8 cellular contexts compared by ENCODE assay signal in genomic region chr17:43720311-43721060, GRCh38. TPM values are rescaled to one million over a fixed set of nuclear protein-coding genes. Genes with fewer than 3 reads are reported as not detected.
DNase-seq lines count a peak whose midpoint lies in the region; TF ChIP-seq lines count a peak whose summit lies in the region.

No MANE protein-coding gene starts in this region.

- H3K36me3 Mint-ChIP-seq in chondrocyte (ENCODE audit: low read depth): no peaks in the 10 kb centered on the region

- H3K9me3 Mint-ChIP-seq in chondrocyte (ENCODE audit: low read depth): no peaks in the 10 kb centered on the region

- H3K4me1 Mint-ChIP-seq in chondrocyte (ENCODE audit: low read depth): peaks cover 27% of the 10 kb centered on the region

- no peak for TF ChIP-seq CTCF in chondrocyte (IDR thresholded peaks at IDR 0.05)

- peak overlapping the region; percentile 72 for H3K4me3 Mint-ChIP-seq in chondrocyte (ENCODE audit: unreplicated experiment)

- no peaks in the 10 kb centered on the region for H3K27me3 Mint-ChIP-seq in chondrocyte (ENCODE audit: low read depth)

- H3K27ac Mint-ChIP-seq in chondrocyte (ENCODE audit: unreplicated experiment): peak overlapping the region; percentile 89

- peak; percentile 69 for DNase-seq in AG08395 (ENCODE audit: low spot score)
- DNase-seq in GM19238 (ENCODE audit: insufficient read length, low spot score): peak; percentile 80
- DNase-seq in LoVo (ENCODE audit: low spot score): peak; percentile 52
- DNase-seq in activated CD4-positive, alpha-beta T cell treated with anti-CD3 and anti-CD28 coated beads for 48 hours: peak; percentile 84
- DNase-seq in chondrocyte (ENCODE audit: low spot score): no peak
- peak; percentile 71 for DNase-seq in kidney tubule cell (ENCODE audit: low spot score)
- DNase-seq in stimulated activated CD4-positive, alpha-beta T cell treated with anti-CD3 and anti-CD28 coated beads, Interleukin-15, amount 100 ng/mL, for 48 hours (ENCODE audit: low read depth in 2 of 2): peak; percentile 60 to 73
- DNase-seq in NCI-H446 (lab: John Stamatoyannopoulos, UW): no peak

RNA-seq across cellular contexts. Expression of gene SOST, which starts 38.1 kb away (rescaled TPM):
- total RNA-seq in chondrocyte: not detected in 3 replicates

RNA-seq across cellular contexts. Expression of gene DUSP3, which starts 58.3 kb away (rescaled TPM):
- 39.4 to 60.2 TPM (median 57.7 TPM) in 3 replicates for total RNA-seq in chondrocyte

RNA-seq across cellular contexts. Expression of gene MEOX1, which starts 58.8 kb away (rescaled TPM):
- 0.07 TPM in 1 of 3 replicates, not detected in the others for total RNA-seq in chondrocyte

RNA-seq across cellular contexts. Expression of gene CFAP97D1, which starts 59.7 kb away (rescaled TPM):
- total RNA-seq in chondrocyte: not detected in 3 replicates

Comparison
In these comparisons a context has a peak if more than half of its experiments do, and no peak if none do; other contexts are left out.
1. DNase-seq: peak in AG08395 (single experiment), GM19238 (single experiment), LoVo (single experiment), activated CD4-positive, alpha-beta T cell treated with anti-CD3 and anti-CD28 coated beads for 48 hours (single experiment), kidney tubule cell (single experiment) and stimulated activated CD4-positive, alpha-beta T cell treated with anti-CD3 and anti-CD28 coated beads, Interleukin-15, amount 100 ng/mL, for 48 hours (2 of 2); none in chondrocyte (single experiment) and NCI-H446 (0 of 2).